In the genomic region with DNA sequence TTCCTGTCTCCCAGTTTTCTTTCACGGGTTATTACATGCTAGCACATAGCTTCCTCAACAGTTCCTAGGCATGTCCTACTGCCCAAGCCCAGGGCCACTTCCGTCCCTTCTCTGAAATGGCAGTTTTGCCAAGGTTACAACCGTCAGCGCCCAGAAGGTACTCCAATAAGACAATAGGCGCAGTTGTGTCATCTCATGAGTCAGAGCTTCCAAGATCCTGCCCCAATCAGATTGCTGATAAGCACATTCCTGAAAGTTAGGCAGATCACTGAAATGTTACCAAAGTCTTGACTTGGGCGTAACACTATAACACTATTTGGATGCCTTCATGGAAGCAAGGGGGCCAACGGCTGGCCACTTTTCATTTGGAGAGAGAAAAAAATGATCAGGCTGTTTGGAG, we compare ENCODE assay signal across 1 cellular context.
A peak's percentile ranks its signal among the peaks of the same experiment; 100 is the strongest.
TF ChIP-seq lines count a peak whose summit lies in the region.

No MANE protein-coding gene starts in this region.

TF ChIP-seq in K562, 482 proteins besides CTCF, POLR2A, EP300 and RAD21 (continues in another document):
- TF ChIP-seq SMARCA4 (IDR thresholded peaks at IDR 0.05) (peak; percentile 47; the same call in 1 of the 2 replicates), ZFP36 (IDR thresholded peaks at IDR 0.05; ENCODE audit: low read depth, low read length, partially characterized antibody) (no peak), CAMTA2 (CRISPR knock-in tag; conservative IDR thresholded peaks at IDR 0.05) (no peak), FOS (IDR thresholded peaks at IDR 0.05; ENCODE audit: extremely low read depth, insufficient read length) (peak; percentile 24), FOXK2 (conservative IDR thresholded peaks at IDR 0.05 in 1 of 2, IDR thresholded peaks at IDR 0.05 in 1 of 2; ENCODE audit: low read depth in 2 of 2) (no peak), ZNF316 (IDR thresholded peaks at IDR 0.05) (peak; percentile 16; the same call in 1 of the 2 replicates), DACH1 (IDR thresholded peaks at IDR 0.05; ENCODE audit: partially characterized antibody) (no peak), CEBPG (CRISPR knock-in tag; IDR thresholded peaks at IDR 0.05) (no peak), CEBPG (tag; conservative IDR thresholded peaks at IDR 0.05 in 1 of 2, IDR thresholded peaks at IDR 0.05 in 1 of 2) (0 out of 4 replicates have a peak, but pooled peaks of 1 of the 2 experiments have one; percentile 8), TEAD4 (IDR thresholded peaks at IDR 0.05; ENCODE audit: low read length) (peak; percentile 66), TEAD4 (CRISPR knock-in tag; IDR thresholded peaks at IDR 0.05; ENCODE audit: borderline replicate concordance) (no peak), ATF1 (CRISPR knock-in tag; IDR thresholded peaks at IDR 0.05) (no peak), ATF1 (tag; IDR thresholded peaks at IDR 0.05) (0 out of 2 replicates have a peak, but pooled peaks have one; percentile 13), ZBED1 (IDR thresholded peaks at IDR 0.05) (no peak), SMAD4 (CRISPR knock-in tag; conservative IDR thresholded peaks at IDR 0.05) (0 out of 2 replicates have a peak, but pooled peaks have one; percentile 16), CXXC5 (CRISPR knock-in tag; IDR thresholded peaks at IDR 0.05) (0 out of 2 replicates have a peak, but pooled peaks have one; percentile 13), ZFX (CRISPR knock-in tag; IDR thresholded peaks at IDR 0.05) (no peak), ZNF143 (CRISPR knock-in tag; IDR thresholded peaks at IDR 0.05) (no peak), FOSL1 (tag; conservative IDR thresholded peaks at IDR 0.05) (peak; percentile 98), SOX6 (IDR thresholded peaks at IDR 0.05) (peak; percentile 83), STAT5A (IDR thresholded peaks at IDR 0.05; ENCODE audit: borderline replicate concordance, low read length) (no peak), ARID1B (IDR thresholded peaks at IDR 0.05) (peak; percentile 47; the same call in 1 of the 2 replicates), C11orf30 (IDR thresholded peaks at IDR 0.05; ENCODE audit: low read depth) (peak; percentile 33; the same call in 1 of the 2 replicates), DPF2 (IDR thresholded peaks at IDR 0.05) (peak; percentile 48; the same call in 1 of the 2 replicates), GABPB2 (CRISPR knock-in tag; conservative IDR thresholded peaks at IDR 0.05) (no peak), NR2C1 (IDR thresholded peaks at IDR 0.05) (no peak), NR2C1 (tag; IDR thresholded peaks at IDR 0.05) (no peak), PHB (CRISPR knock-in tag; IDR thresholded peaks at IDR 0.05) (no peak), JUN (IDR thresholded peaks at IDR 0.05; ENCODE audit: borderline replicate concordance, low read depth, low read length) (peak; percentile 53), JUN (CRISPR knock-in tag; IDR thresholded peaks at IDR 0.05; ENCODE audit: borderline replicate concordance) (no peak), RBM14 (IDR thresholded peaks at IDR 0.05; ENCODE audit: borderline replicate concordance, insufficient read depth, low read depth, low read length) (no peak), ZNF77 (CRISPR knock-in tag; IDR thresholded peaks at IDR 0.05) (no peak), JUND (IDR thresholded peaks at IDR 0.05; ENCODE audit: borderline replicate concordance, low read depth, low read length) (peak; percentile 78), JUND (tag; IDR thresholded peaks at IDR 0.05; ENCODE audit: borderline replicate concordance, low read depth, low read length) (peak; percentile 75; the same call in 2 of the 3 replicates), CREM (IDR thresholded peaks at IDR 0.05; ENCODE audit: low read depth) (0 out of 2 replicates have a peak, but pooled peaks have one; percentile 19), U2AF1 (optimal IDR thresholded peaks at IDR 0.05; ENCODE audit: low read depth, low read length) (no peak), ZNF655 (CRISPR knock-in tag; IDR thresholded peaks at IDR 0.05) (no peak), MYC (IDR thresholded peaks at IDR 0.05; ENCODE audit: low read depth, low read length) (no peak), MYC (CRISPR knock-in tag; IDR thresholded peaks at IDR 0.05; ENCODE audit: borderline replicate concordance, low read depth) (no peak), ATF3 (IDR thresholded peaks at IDR 0.05) (peak; percentile 76), ATF3 (CRISPR knock-in tag; conservative IDR thresholded peaks at IDR 0.05) (no peak), ARNT (IDR thresholded peaks at IDR 0.05) (no peak)
- TF ChIP-seq, protein P1, sequence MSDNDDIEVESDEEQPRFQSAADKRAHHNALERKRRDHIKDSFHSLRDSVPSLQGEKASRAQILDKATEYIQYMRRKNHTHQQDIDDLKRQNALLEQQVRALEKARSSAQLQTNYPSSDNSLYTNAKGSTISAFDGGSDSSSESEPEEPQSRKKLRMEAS (CRISPR knock-in tag; IDR thresholded peaks at IDR 0.05) = no peak
- TF ChIP-seq, protein P2, sequence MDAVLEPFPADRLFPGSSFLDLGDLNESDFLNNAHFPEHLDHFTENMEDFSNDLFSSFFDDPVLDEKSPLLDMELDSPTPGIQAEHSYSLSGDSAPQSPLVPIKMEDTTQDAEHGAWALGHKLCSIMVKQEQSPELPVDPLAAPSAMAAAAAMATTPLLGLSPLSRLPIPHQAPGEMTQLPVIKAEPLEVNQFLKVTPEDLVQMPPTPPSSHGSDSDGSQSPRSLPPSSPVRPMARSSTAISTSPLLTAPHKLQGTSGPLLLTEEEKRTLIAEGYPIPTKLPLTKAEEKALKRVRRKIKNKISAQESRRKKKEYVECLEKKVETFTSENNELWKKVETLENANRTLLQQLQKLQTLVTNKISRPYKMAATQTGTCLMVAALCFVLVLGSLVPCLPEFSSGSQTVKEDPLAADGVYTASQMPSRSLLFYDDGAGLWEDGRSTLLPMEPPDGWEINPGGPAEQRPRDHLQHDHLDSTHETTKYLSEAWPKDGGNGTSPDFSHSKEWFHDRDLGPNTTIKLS (IDR thresholded peaks at IDR 0.05; ENCODE audit: borderline replicate concordance, low read depth) = no peak
- TF ChIP-seq, protein P3, sequence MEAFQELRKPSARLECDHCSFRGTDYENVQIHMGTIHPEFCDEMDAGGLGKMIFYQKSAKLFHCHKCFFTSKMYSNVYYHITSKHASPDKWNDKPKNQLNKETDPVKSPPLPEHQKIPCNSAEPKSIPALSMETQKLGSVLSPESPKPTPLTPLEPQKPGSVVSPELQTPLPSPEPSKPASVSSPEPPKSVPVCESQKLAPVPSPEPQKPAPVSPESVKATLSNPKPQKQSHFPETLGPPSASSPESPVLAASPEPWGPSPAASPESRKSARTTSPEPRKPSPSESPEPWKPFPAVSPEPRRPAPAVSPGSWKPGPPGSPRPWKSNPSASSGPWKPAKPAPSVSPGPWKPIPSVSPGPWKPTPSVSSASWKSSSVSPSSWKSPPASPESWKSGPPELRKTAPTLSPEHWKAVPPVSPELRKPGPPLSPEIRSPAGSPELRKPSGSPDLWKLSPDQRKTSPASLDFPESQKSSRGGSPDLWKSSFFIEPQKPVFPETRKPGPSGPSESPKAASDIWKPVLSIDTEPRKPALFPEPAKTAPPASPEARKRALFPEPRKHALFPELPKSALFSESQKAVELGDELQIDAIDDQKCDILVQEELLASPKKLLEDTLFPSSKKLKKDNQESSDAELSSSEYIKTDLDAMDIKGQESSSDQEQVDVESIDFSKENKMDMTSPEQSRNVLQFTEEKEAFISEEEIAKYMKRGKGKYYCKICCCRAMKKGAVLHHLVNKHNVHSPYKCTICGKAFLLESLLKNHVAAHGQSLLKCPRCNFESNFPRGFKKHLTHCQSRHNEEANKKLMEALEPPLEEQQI (IDR thresholded peaks at IDR 0.05) = no peak
- TF ChIP-seq, protein P4, sequence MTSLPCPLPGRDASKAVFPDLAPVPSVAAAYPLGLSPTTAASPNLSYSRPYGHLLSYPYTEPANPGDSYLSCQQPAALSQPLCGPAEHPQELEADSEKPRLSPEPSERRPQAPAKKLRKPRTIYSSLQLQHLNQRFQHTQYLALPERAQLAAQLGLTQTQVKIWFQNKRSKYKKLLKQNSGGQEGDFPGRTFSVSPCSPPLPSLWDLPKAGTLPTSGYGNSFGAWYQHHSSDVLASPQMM (CRISPR knock-in tag; IDR thresholded peaks at IDR 0.05) = no peak
- TF ChIP-seq, protein P5, sequence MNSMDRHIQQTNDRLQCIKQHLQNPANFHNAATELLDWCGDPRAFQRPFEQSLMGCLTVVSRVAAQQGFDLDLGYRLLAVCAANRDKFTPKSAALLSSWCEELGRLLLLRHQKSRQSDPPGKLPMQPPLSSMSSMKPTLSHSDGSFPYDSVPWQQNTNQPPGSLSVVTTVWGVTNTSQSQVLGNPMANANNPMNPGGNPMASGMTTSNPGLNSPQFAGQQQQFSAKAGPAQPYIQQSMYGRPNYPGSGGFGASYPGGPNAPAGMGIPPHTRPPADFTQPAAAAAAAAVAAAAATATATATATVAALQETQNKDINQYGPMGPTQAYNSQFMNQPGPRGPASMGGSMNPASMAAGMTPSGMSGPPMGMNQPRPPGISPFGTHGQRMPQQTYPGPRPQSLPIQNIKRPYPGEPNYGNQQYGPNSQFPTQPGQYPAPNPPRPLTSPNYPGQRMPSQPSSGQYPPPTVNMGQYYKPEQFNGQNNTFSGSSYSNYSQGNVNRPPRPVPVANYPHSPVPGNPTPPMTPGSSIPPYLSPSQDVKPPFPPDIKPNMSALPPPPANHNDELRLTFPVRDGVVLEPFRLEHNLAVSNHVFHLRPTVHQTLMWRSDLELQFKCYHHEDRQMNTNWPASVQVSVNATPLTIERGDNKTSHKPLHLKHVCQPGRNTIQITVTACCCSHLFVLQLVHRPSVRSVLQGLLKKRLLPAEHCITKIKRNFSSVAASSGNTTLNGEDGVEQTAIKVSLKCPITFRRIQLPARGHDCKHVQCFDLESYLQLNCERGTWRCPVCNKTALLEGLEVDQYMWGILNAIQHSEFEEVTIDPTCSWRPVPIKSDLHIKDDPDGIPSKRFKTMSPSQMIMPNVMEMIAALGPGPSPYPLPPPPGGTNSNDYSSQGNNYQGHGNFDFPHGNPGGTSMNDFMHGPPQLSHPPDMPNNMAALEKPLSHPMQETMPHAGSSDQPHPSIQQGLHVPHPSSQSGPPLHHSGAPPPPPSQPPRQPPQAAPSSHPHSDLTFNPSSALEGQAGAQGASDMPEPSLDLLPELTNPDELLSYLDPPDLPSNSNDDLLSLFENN (IDR thresholded peaks at IDR 0.05; ENCODE audit: low read depth in 2 of 2, low read length in 2 of 2) = no peak
- TF ChIP-seq, protein P6, sequence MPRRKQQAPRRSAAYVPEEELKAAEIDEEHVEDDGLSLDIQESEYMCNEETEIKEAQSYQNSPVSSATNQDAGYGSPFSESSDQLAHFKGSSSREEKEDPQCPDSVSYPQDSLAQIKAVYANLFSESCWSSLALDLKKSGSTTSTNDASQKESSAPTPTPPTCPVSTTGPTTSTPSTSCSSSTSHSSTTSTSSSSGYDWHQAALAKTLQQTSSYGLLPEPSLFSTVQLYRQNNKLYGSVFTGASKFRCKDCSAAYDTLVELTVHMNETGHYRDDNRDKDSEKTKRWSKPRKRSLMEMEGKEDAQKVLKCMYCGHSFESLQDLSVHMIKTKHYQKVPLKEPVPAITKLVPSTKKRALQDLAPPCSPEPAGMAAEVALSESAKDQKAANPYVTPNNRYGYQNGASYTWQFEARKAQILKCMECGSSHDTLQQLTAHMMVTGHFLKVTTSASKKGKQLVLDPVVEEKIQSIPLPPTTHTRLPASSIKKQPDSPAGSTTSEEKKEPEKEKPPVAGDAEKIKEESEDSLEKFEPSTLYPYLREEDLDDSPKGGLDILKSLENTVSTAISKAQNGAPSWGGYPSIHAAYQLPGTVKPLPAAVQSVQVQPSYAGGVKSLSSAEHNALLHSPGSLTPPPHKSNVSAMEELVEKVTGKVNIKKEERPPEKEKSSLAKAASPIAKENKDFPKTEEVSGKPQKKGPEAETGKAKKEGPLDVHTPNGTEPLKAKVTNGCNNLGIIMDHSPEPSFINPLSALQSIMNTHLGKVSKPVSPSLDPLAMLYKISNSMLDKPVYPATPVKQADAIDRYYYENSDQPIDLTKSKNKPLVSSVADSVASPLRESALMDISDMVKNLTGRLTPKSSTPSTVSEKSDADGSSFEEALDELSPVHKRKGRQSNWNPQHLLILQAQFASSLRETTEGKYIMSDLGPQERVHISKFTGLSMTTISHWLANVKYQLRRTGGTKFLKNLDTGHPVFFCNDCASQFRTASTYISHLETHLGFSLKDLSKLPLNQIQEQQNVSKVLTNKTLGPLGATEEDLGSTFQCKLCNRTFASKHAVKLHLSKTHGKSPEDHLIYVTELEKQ (CRISPR knock-in tag; IDR thresholded peaks at IDR 0.05) = no peak
- TF ChIP-seq, protein P7, sequence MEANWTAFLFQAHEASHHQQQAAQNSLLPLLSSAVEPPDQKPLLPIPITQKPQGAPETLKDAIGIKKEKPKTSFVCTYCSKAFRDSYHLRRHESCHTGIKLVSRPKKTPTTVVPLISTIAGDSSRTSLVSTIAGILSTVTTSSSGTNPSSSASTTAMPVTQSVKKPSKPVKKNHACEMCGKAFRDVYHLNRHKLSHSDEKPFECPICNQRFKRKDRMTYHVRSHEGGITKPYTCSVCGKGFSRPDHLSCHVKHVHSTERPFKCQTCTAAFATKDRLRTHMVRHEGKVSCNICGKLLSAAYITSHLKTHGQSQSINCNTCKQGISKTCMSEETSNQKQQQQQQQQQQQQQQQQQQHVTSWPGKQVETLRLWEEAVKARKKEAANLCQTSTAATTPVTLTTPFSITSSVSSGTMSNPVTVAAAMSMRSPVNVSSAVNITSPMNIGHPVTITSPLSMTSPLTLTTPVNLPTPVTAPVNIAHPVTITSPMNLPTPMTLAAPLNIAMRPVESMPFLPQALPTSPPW (CRISPR knock-in tag; IDR thresholded peaks at IDR 0.05) = no peak
- TF ChIP-seq, protein P8, sequence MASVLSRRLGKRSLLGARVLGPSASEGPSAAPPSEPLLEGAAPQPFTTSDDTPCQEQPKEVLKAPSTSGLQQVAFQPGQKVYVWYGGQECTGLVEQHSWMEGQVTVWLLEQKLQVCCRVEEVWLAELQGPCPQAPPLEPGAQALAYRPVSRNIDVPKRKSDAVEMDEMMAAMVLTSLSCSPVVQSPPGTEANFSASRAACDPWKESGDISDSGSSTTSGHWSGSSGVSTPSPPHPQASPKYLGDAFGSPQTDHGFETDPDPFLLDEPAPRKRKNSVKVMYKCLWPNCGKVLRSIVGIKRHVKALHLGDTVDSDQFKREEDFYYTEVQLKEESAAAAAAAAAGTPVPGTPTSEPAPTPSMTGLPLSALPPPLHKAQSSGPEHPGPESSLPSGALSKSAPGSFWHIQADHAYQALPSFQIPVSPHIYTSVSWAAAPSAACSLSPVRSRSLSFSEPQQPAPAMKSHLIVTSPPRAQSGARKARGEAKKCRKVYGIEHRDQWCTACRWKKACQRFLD (CRISPR knock-in tag; IDR thresholded peaks at IDR 0.05) = 0 out of 2 replicates have a peak, but pooled peaks have one; percentile 42
